ENCODE assay signal across 8 cellular contexts in the genomic region with DNA sequence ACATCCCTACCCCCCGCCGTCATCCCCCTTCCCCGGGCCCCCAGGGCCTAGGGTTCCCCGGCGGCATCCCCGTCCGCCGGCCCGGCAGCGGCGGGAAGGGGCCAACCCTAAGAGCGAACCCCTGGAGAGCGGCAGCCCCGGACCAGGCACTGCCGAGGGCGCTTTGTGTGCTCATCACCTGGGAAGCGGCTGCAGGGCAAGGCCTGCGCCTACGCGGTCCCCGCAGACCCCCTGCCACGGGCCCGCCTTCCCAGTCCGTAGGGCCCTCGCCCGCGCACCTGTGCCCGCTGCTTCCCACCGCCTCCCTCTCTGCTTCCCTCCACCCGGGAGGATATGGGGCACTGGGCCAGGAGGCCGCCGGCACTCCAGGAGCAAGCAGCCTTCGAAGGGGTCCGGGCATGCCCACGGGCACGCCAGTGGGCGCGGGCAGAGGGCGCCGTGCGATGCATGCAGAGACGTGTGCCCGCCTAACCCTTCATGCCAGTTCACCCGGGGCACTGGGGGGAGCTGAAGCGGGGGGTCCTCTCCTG. TPM values are rescaled to one million over a fixed set of nuclear protein-coding genes. Genes with fewer than 3 reads are reported as not detected.
DNase-seq lines count a peak whose midpoint lies in the region; ATAC-seq and FAIRE-seq lines count a peak whose summit lies in the region.

No MANE protein-coding gene starts in this region.

- H3K27ac ChIP-seq in SJSA1: peak overlapping the region; percentile 43; the same call in 1 of the 2 replicates
- no peak overlapping the region for H3K27ac ChIP-seq in iPS DF 6.9 (ENCODE audit: low read length)
- peak overlapping the region; percentile 99 for H3K27ac ChIP-seq in stomach smooth muscle (ENCODE audit: low read length)

- DNase-seq in activated naive CD4-positive, alpha-beta T cell treated with anti-CD3 and anti-CD28 coated beads for 36 hours: no peak
- DNase-seq in activated naive CD4-positive, alpha-beta T cell treated with Interleukin-2 at 50 U/mL for 16 hours: no peak
- DNase-seq in SJSA1 (ENCODE audit: low read depth in 1 of 2, low spot score in 2 of 2): peak in 1 of 2 experiments; percentile 23
- no peak for DNase-seq in iPS DF 6.9 (ENCODE audit: low read depth, low spot score)
- DNase-seq in GM19239 (ENCODE audit: insufficient read length, low spot score): no peak
- DNase-seq in NK-92 treated with Interleukin-12 subunit alpha and Interleukin-12 subunit beta, amount 100 ng/mL, for 24 hours (lab: John Stamatoyannopoulos, UW): no peak
- DNase-seq in left lobe of liver (ENCODE audit: low spot score): no peak

- no peak overlapping the region for H3K27ac Mint-ChIP-seq in activated naive CD4-positive, alpha-beta T cell treated with anti-CD3 and anti-CD28 coated beads for 36 hours

- H3K4me1 ChIP-seq in SJSA1 (replicated peaks) (peaks cover 54% of the 10 kb centered on the region), iPS DF 6.9 (ENCODE audit: control insufficient read depth, insufficient read depth, low read length) (peaks cover 7% of the 10 kb centered on the region), stomach smooth muscle (ENCODE audit: control insufficient read depth, insufficient read depth, low read length) (peaks cover 33% of the 10 kb centered on the region)

- no peaks in the 10 kb centered on the region for H3K27me3 ChIP-seq in SJSA1 (replicated peaks)
- no peaks in the 10 kb centered on the region for H3K27me3 ChIP-seq in iPS DF 6.9 (ENCODE audit: control insufficient read depth, insufficient read depth, low read length)
- peaks cover 0 to 8% of the 10 kb centered on the region in 2 donors for H3K27me3 ChIP-seq in stomach smooth muscle (ENCODE audit: control insufficient read depth in 1 of 2, insufficient read depth in 2 of 2, low read length in 2 of 2)

- intact Hi-C loops in activated naive CD4-positive, alpha-beta T cell treated with anti-CD3 and anti-CD28 coated beads for 36 hours (cut with micrococcal nuclease): loop anchor here (1.0 to 5.0 kb wide), 6 partner anchors 45 to 445 kb away; a partner anchor contains a TSS

- H3K4me3 ChIP-seq in SJSA1: peak overlapping the region; percentile 79
- peak overlapping the region; percentile 39; the same call in 1 of the 2 replicates for H3K4me3 ChIP-seq in iPS DF 6.9 (ENCODE audit: low read length)
- H3K4me3 ChIP-seq in stomach smooth muscle (ENCODE audit: low read length in 2 of 2): peak overlapping the region; percentile 88 to 89

- peak overlapping the region; percentile 99 for H3K9ac ChIP-seq in stomach smooth muscle (ENCODE audit: low read length in 2 of 2)

- H3K36me3 ChIP-seq in SJSA1 (peaks cover 38% of the 10 kb centered on the region), iPS DF 6.9 (ENCODE audit: control insufficient read depth, insufficient read depth, low read length) (peaks cover 16% of the 10 kb centered on the region), stomach smooth muscle (ENCODE audit: control insufficient read depth in 2 of 2, insufficient read depth in 2 of 2, low read length in 2 of 2) (peaks cover 12 to 32% of the 10 kb centered on the region in 2 donors)

- peaks cover 22% of the 10 kb centered on the region for H3K4me1 Mint-ChIP-seq in activated naive CD4-positive, alpha-beta T cell treated with anti-CD3 and anti-CD28 coated beads for 36 hours (ENCODE audit: low read depth)

- no peaks in the 10 kb centered on the region for H3K27me3 Mint-ChIP-seq in activated naive CD4-positive, alpha-beta T cell treated with anti-CD3 and anti-CD28 coated beads for 36 hours (ENCODE audit: low read depth)

- H3K9me3 ChIP-seq in SJSA1 (replicated peaks): no peaks in the 10 kb centered on the region
- H3K9me3 ChIP-seq in iPS DF 6.9 (ENCODE audit: control insufficient read depth, insufficient read depth, low read length): no peaks in the 10 kb centered on the region
- no peaks in the 10 kb centered on the region for H3K9me3 ChIP-seq in stomach smooth muscle (ENCODE audit: control insufficient read depth in 2 of 2, low read length in 2 of 2)

- FAIRE-seq in GM19239 (lab: Jason Lieb, UNC): no peak

- peak overlapping the region; percentile 52 for H3K4me3 Mint-ChIP-seq in activated naive CD4-positive, alpha-beta T cell treated with anti-CD3 and anti-CD28 coated beads for 36 hours

- WGBS in iPS DF 6.9 (ENCODE audit: insufficient coverage, insufficient read length): no CpG with 5 or more reads among the region's 45 CpGs

- H3K9me3 Mint-ChIP-seq in activated naive CD4-positive, alpha-beta T cell treated with anti-CD3 and anti-CD28 coated beads for 36 hours: no peaks in the 10 kb centered on the region

- CTCF ChIA-PET in activated naive CD4-positive, alpha-beta T cell treated with anti-CD3 and anti-CD28 coated beads for 36 hours (lab: Charles Lee): no interaction called here

- peaks cover 8% of the 10 kb centered on the region for H3K36me3 Mint-ChIP-seq in activated naive CD4-positive, alpha-beta T cell treated with anti-CD3 and anti-CD28 coated beads for 36 hours (ENCODE audit: low read depth)

- no peak for ATAC-seq in left lobe of liver

RNA-seq across cellular contexts. Expression of a gene that starts 2.6 kb away (rescaled TPM):
- 100 to 1,000 TPM; 398 to 404 TPM for total RNA-seq in activated naive CD4-positive, alpha-beta T cell treated with anti-CD3 and anti-CD28 coated beads for 36 hours
- 918 and 1,686 TPM in 2 replicates for total RNA-seq in SJSA1 (2014; rRNA removed; shearing (Covaris generic))
- total RNA-seq in left lobe of liver: 76.6 TPM

RNA-seq across cellular contexts. Expression of a gene that starts 7.3 kb away (rescaled TPM):
- total RNA-seq in activated naive CD4-positive, alpha-beta T cell treated with anti-CD3 and anti-CD28 coated beads for 36 hours: 10 to 100 TPM; 62.7 to 70.0 TPM
- 17.7 and 42.3 TPM in 2 replicates for total RNA-seq in SJSA1 (2014; rRNA removed; shearing (Covaris generic))
- total RNA-seq in left lobe of liver: 19.5 TPM

RNA-seq across cellular contexts. Expression of a gene that starts 26.3 kb away (rescaled TPM):
- total RNA-seq in activated naive CD4-positive, alpha-beta T cell treated with anti-CD3 and anti-CD28 coated beads for 36 hours: 1,000 to 10,000 TPM; 3,331 to 3,466 TPM
- 1,843 and 4,201 TPM in 2 replicates for total RNA-seq in SJSA1 (2014; rRNA removed; shearing (Covaris generic))
- 1,085 TPM for total RNA-seq in left lobe of liver

RNA-seq across cellular contexts. Expression of a gene that starts 37.2 kb away (rescaled TPM):
- 1 to 10 TPM; 7.9 to 9.0 TPM for total RNA-seq in activated naive CD4-positive, alpha-beta T cell treated with anti-CD3 and anti-CD28 coated beads for 36 hours
- total RNA-seq in SJSA1 (2014; rRNA removed; shearing (Covaris generic)): 30.9 and 41.8 TPM in 2 replicates
- 14.9 TPM for total RNA-seq in left lobe of liver

RNA-seq across cellular contexts. Expression of a gene that starts 39.5 kb away (rescaled TPM):
- total RNA-seq in activated naive CD4-positive, alpha-beta T cell treated with anti-CD3 and anti-CD28 coated beads for 36 hours: 10 to 100 TPM; 63.7 to 66.5 TPM
- total RNA-seq in SJSA1 (2014; rRNA removed; shearing (Covaris generic)): 11.3 and 17.7 TPM in 2 replicates
- 21.0 TPM for total RNA-seq in left lobe of liver
